9 cellular contexts compared by ENCODE assay signal in genomic region chr11:96314326-96315050, GRCh38. TPM values are rescaled to one million over a fixed set of nuclear protein-coding genes. Genes with fewer than 3 reads are reported as not detected.
DNase-seq lines count a peak whose midpoint lies in the region; ATAC-seq and TF ChIP-seq lines count a peak whose summit lies in the region.
"Had no signal": no experiment of that assay in that cellular context is flagged by ENCODE, and none has a peak within 500 bp of the region (broad histone marks: within the 10 kb centered on the region; RNA-seq: fewer than 3 reads in every experiment).

No MANE protein-coding gene starts in this region.

- H3K79me2 ChIP-seq in hepatocyte: peaks cover 79% of the 10 kb centered on the region

- DNase-seq in HFFc6 (peak; percentile 51), hepatocyte (ENCODE audit: low spot score) (no peak), aorta (no peak)
- DNase-seq: activated T-cell treated with anti-CD3 and anti-CD28 coated beads, Interleukin-2, amount 50 U/mL, for 4 hours; MV-4-11 had no signal

- H3K4me1 ChIP-seq in hepatocyte (ENCODE audit: insufficient read depth): peaks cover 44% of the 10 kb centered on the region
- H3K4me1 ChIP-seq in aorta (ENCODE audit: control insufficient read depth in 1 of 2, insufficient read depth in 2 of 2, low read length in 2 of 2): peaks cover 4 to 26% of the 10 kb centered on the region in 2 donors

- H3K36me3 ChIP-seq in hepatocyte (replicated peaks; ENCODE audit: insufficient read depth, low read depth) (no peaks in the 10 kb centered on the region), aorta (ENCODE audit: control insufficient read depth in 1 of 2, insufficient read depth in 2 of 2, low read length in 1 of 2) (no peaks in the 10 kb centered on the region)

- H3K27ac ChIP-seq in hepatocyte (peak overlapping the region; percentile 76), aorta (ENCODE audit: low read depth in 1 of 2, low read length in 2 of 2) (peak overlapping the region in 1 of 2 donors; percentile 68)

- no peaks in the 10 kb centered on the region; the same call in 1 of the 2 replicates for H3K27me3 Mint-ChIP-seq in HFFc6 (ENCODE audit: insufficient read depth)
- no peaks in the 10 kb centered on the region for H3K27me3 Mint-ChIP-seq in activated naive CD8-positive, alpha-beta T cell
- H3K27me3 Mint-ChIP-seq in stimulated activated naive CD8-positive, alpha-beta T cell treated with anti-CD3 and anti-CD28 coated beads, Interleukin-15, Interleukin-2, amounts not matched to agents 100 ng/mL and 50 ng/mL, for 24 hours: no peaks in the 10 kb centered on the region

- H3K4me3 Mint-ChIP-seq in HFFc6: peak overlapping the region; percentile 69
- H3K4me3 Mint-ChIP-seq in activated naive CD8-positive, alpha-beta T cell: peak overlapping the region; percentile 1
- H3K4me3 Mint-ChIP-seq in stimulated activated naive CD8-positive, alpha-beta T cell treated with anti-CD3 and anti-CD28 coated beads, Interleukin-15, Interleukin-2, amounts not matched to agents 100 ng/mL and 50 ng/mL, for 24 hours: no peak overlapping the region
- H3K4me3 Mint-ChIP-seq: activated T-cell treated with anti-CD3 and anti-CD28 coated beads, Interleukin-2, amount 50 U/mL, for 4 hours had no signal

- peak overlapping the region; percentile 0 for H3K4me2 ChIP-seq in hepatocyte

- no peak overlapping the region for H2AFZ ChIP-seq in hepatocyte

- no peaks in the 10 kb centered on the region for H4K20me1 ChIP-seq in hepatocyte (ENCODE audit: insufficient read depth, poor library complexity, severe bottlenecking)

- no peaks in the 10 kb centered on the region for H3K9me2 ChIP-seq in hepatocyte (replicated peaks; ENCODE audit: insufficient read depth)

- 51% methylated on average over 4 of the region's 4 CpGs for WGBS in hepatocyte (ENCODE audit: low lambda C conversion rate, missing lambda C conversion rate)
- 16 to 18% methylated on average over 4 of the region's 4 CpGs for WGBS in aorta, 2 donors

- peak overlapping the region; percentile 88 for H3K27ac Mint-ChIP-seq in HFFc6
- H3K27ac Mint-ChIP-seq in activated naive CD8-positive, alpha-beta T cell: peak overlapping the region; percentile 73
- H3K27ac Mint-ChIP-seq in stimulated activated naive CD8-positive, alpha-beta T cell treated with anti-CD3 and anti-CD28 coated beads, Interleukin-15, Interleukin-2, amounts not matched to agents 100 ng/mL and 50 ng/mL, for 24 hours: peak overlapping the region; percentile 38

- H3K36me3 Mint-ChIP-seq in HFFc6 (ENCODE audit: low read depth): peaks cover 31% of the 10 kb centered on the region
- H3K36me3 Mint-ChIP-seq in activated naive CD8-positive, alpha-beta T cell: peaks cover 16% of the 10 kb centered on the region
- peaks cover 51% of the 10 kb centered on the region for H3K36me3 Mint-ChIP-seq in stimulated activated naive CD8-positive, alpha-beta T cell treated with anti-CD3 and anti-CD28 coated beads, Interleukin-15, Interleukin-2, amounts not matched to agents 100 ng/mL and 50 ng/mL, for 24 hours (ENCODE audit: low read depth)

- H3K4me1 Mint-ChIP-seq in HFFc6 (ENCODE audit: low read depth): peaks cover 100% of the 10 kb centered on the region
- H3K4me1 Mint-ChIP-seq in activated naive CD8-positive, alpha-beta T cell (ENCODE audit: low read depth): peaks cover 94% of the 10 kb centered on the region
- peaks cover 95% of the 10 kb centered on the region for H3K4me1 Mint-ChIP-seq in stimulated activated naive CD8-positive, alpha-beta T cell treated with anti-CD3 and anti-CD28 coated beads, Interleukin-15, Interleukin-2, amounts not matched to agents 100 ng/mL and 50 ng/mL, for 24 hours (ENCODE audit: low read depth)

- ATAC-seq in HG02610 (IDR thresholded peaks at IDR 0.05; ENCODE audit: unreplicated experiment) (no peak), GM21423 (IDR thresholded peaks at IDR 0.05; ENCODE audit: unreplicated experiment) (no peak), aorta (ENCODE audit: low FRiP score) (no peak)
- ATAC-seq: activated T-cell treated with anti-CD3 and anti-CD28 coated beads, Interleukin-2, amount 50 U/mL, for 4 hours had no signal

- no peak for TF ChIP-seq CTCF in HFFc6 (IDR thresholded peaks at IDR 0.05)
- TF ChIP-seq CTCF in hepatocyte (IDR thresholded peaks at IDR 0.05; ENCODE audit: poor library complexity): no peak

- no peaks in the 10 kb centered on the region for H3K9me3 Mint-ChIP-seq in HFFc6
- H3K9me3 Mint-ChIP-seq in activated naive CD8-positive, alpha-beta T cell (ENCODE audit: low read depth): no peaks in the 10 kb centered on the region
- H3K9me3 Mint-ChIP-seq in stimulated activated naive CD8-positive, alpha-beta T cell treated with anti-CD3 and anti-CD28 coated beads, Interleukin-15, Interleukin-2, amounts not matched to agents 100 ng/mL and 50 ng/mL, for 24 hours: no peaks in the 10 kb centered on the region
- H3K9me3 Mint-ChIP-seq: activated T-cell treated with anti-CD3 and anti-CD28 coated beads, Interleukin-2, amount 50 U/mL, for 4 hours had no signal

- H3K9me3 ChIP-seq in hepatocyte (ENCODE audit: low read depth): no peaks in the 10 kb centered on the region
- no peaks in the 10 kb centered on the region for H3K9me3 ChIP-seq in aorta (ENCODE audit: control insufficient read depth, low read length)

- intact Hi-C loops in aorta (cut with DNase I): loop anchor here in 1 of 2 donors (10.0 kb wide), 1 partner anchor 70 kb away; no protein-coding TSS in a partner anchor

- H3K27me3 ChIP-seq in hepatocyte: no peaks in the 10 kb centered on the region
- no peaks in the 10 kb centered on the region for H3K27me3 ChIP-seq in aorta (ENCODE audit: control insufficient read depth in 1 of 2, insufficient read depth in 2 of 2, low read length in 1 of 2)

- no peak overlapping the region for H3K4me3 ChIP-seq in hepatocyte
- H3K4me3 ChIP-seq in aorta (ENCODE audit: low read length in 2 of 2): no peak overlapping the region

RNA-seq across cellular contexts. Expression of gene MAML2, which starts 28.5 kb away (rescaled TPM):
- 10 to 100 TPM; 24.9 to 30.8 (median 28.3) TPM for total RNA-seq in HFFc6 (2021; fragmentation: NEBNext Ultra II Directional; extraction: Animal tissue kit (Norgen Biotek cat#: 25700))
- 14.0 and 15.3 TPM in 2 replicates for total RNA-seq in hepatocyte
- polyA plus RNA-seq in hepatocyte: 4.7 and 5.8 TPM in 2 replicates
- 10 to 100 TPM; 18.1 to 27.5 TPM for total RNA-seq in aorta
- 1 to 10 TPM; 6.0 to 10.0 TPM for polyA plus RNA-seq in aorta

Comparison
In these comparisons a context has a peak if more than half of its experiments do, and no peak if none do; other contexts are left out.
1. H3K27ac Mint-ChIP-seq: peak in every context shown above with its lines; median percentile 88 in HFFc6; 73 in activated naive CD8-positive, alpha-beta T cell; 38 in stimulated activated naive CD8-positive, alpha-beta T cell treated with anti-CD3 and anti-CD28 coated beads, Interleukin-15, Interleukin-2, amounts not matched to agents 100 ng/mL and 50 ng/mL, for 24 hours.